Comparison of ENCODE assay signal across 22 cellular contexts in the genomic region with DNA sequence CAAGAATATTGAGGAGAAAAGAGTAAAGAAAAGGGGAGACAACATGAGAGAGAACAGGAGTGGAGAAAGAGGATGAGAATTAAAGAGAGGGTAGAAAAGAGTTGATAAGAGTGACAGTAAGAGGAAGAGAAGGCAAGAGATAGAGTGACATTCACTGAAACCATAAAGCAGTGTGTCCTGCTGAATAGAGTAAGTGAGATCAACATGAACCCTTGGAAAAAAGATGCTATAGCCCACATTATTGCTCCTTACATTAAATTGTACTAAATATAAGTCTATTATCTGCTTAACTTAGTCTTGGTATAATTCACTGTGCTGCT.
"Had no signal": no experiment of that assay in that cellular context is flagged by ENCODE, and none has a peak within 500 bp of the region (broad histone marks: within the 10 kb centered on the region; RNA-seq: fewer than 3 reads in every experiment).

No MANE protein-coding gene starts in this region.

- H3K27ac ChIP-seq: coronary artery, esophagus squamous epithelium, gastrocnemius medialis, left ventricle myocardium inferior, neutrophil, ovary, upper lobe of right lung had no signal

- H3K27me3 ChIP-seq: esophagus squamous epithelium, gastrocnemius medialis, neutrophil, ovary, upper lobe of right lung had no signal

- H3K36me3 ChIP-seq: esophagus squamous epithelium, gastrocnemius medialis, left ventricle myocardium inferior, neutrophil, ovary, upper lobe of right lung had no signal

- DNase-seq: activated CD4-positive, alpha-beta memory T cell treated with anti-CD3 and anti-CD28 coated beads, Interleukin-2, amount 10 ng/mL, durations not matched to agents 7 days and 5 days; activated CD4-positive, alpha-beta T cell treated with anti-CD3 and anti-CD28 coated beads, Interleukin-2, amount 10 ng/mL, durations not matched to agents 24 days and 14 days; activated CD8-positive, alpha-beta memory T cell treated with anti-CD3 and anti-CD28 coated beads, Interleukin-2, amount 10 ng/mL, durations not matched to agents 7 days and 5 days; activated effector memory CD4-positive, alpha-beta T cell treated with anti-CD3 and anti-CD28 coated beads, Interleukin-2, amount 50 U/mL, for 16 hours; activated naive CD4-positive, alpha-beta T cell treated with anti-CD3 and anti-CD28 coated beads, Interleukin-2, amount 10 ng/mL, durations not matched to agents 7 days and 5 days; activated T-cell treated with anti-CD3 and anti-CD28 coated beads for 4 hours; amygdala; cerebellar nuclear complex; esophagus squamous epithelium; gastrocnemius medialis; head of caudate nucleus; hypothalamus; left ventricle myocardium inferior; naive thymus-derived CD8-positive, alpha-beta T cell; ovary; right cardiac atrium; stimulated activated CD4-positive, alpha-beta T cell treated with anti-CD3 and anti-CD28 coated beads, Interleukin-1b, Interleukin-23, amount 100 ng/mL, for 48 hours; T1000; upper lobe of right lung had no signal

- H3K27ac Mint-ChIP-seq: activated CD4-positive, alpha-beta memory T cell treated with anti-CD3 and anti-CD28 coated beads, Interleukin-2, amount 10 ng/mL, durations not matched to agents 7 days and 5 days; activated CD4-positive, alpha-beta T cell treated with anti-CD3 and anti-CD28 coated beads, Interleukin-2, amount 10 ng/mL, durations not matched to agents 24 days and 14 days; activated CD8-positive, alpha-beta memory T cell treated with anti-CD3 and anti-CD28 coated beads, Interleukin-2, amount 10 ng/mL, durations not matched to agents 7 days and 5 days; activated naive CD4-positive, alpha-beta T cell treated with anti-CD3 and anti-CD28 coated beads, Interleukin-2, amount 10 ng/mL, durations not matched to agents 7 days and 5 days; naive thymus-derived CD8-positive, alpha-beta T cell; T-helper 1 cell treated with Interleukin-12 subunit alpha and Interleukin-12 subunit beta and Interleukin-4 antibody, amounts not matched to agents 30 μg/mL and 1 μg/mL, for 36 hours had no signal

- H3K4me3 Mint-ChIP-seq: activated CD4-positive, alpha-beta memory T cell treated with anti-CD3 and anti-CD28 coated beads, Interleukin-2, amount 10 ng/mL, durations not matched to agents 7 days and 5 days; activated CD4-positive, alpha-beta T cell treated with anti-CD3 and anti-CD28 coated beads, Interleukin-2, amount 10 ng/mL, durations not matched to agents 24 days and 14 days; activated CD8-positive, alpha-beta memory T cell treated with anti-CD3 and anti-CD28 coated beads, Interleukin-2, amount 10 ng/mL, durations not matched to agents 7 days and 5 days; activated naive CD4-positive, alpha-beta T cell treated with anti-CD3 and anti-CD28 coated beads, Interleukin-2, amount 10 ng/mL, durations not matched to agents 7 days and 5 days; T-helper 1 cell treated with Interleukin-12 subunit alpha and Interleukin-12 subunit beta and Interleukin-4 antibody, amounts not matched to agents 30 μg/mL and 1 μg/mL, for 36 hours had no signal

- H3K4me1 Mint-ChIP-seq: activated CD4-positive, alpha-beta memory T cell treated with anti-CD3 and anti-CD28 coated beads, Interleukin-2, amount 10 ng/mL, durations not matched to agents 7 days and 5 days; activated CD4-positive, alpha-beta T cell treated with anti-CD3 and anti-CD28 coated beads, Interleukin-2, amount 10 ng/mL, durations not matched to agents 24 days and 14 days; activated CD8-positive, alpha-beta memory T cell treated with anti-CD3 and anti-CD28 coated beads, Interleukin-2, amount 10 ng/mL, durations not matched to agents 7 days and 5 days; activated naive CD4-positive, alpha-beta T cell treated with anti-CD3 and anti-CD28 coated beads, Interleukin-2, amount 10 ng/mL, durations not matched to agents 7 days and 5 days had no signal

- H3K36me3 Mint-ChIP-seq: activated CD8-positive, alpha-beta memory T cell treated with anti-CD3 and anti-CD28 coated beads, Interleukin-2, amount 10 ng/mL, durations not matched to agents 7 days and 5 days; activated naive CD4-positive, alpha-beta T cell treated with anti-CD3 and anti-CD28 coated beads, Interleukin-2, amount 10 ng/mL, durations not matched to agents 7 days and 5 days had no signal

- H3K27me3 Mint-ChIP-seq: activated CD4-positive, alpha-beta memory T cell treated with anti-CD3 and anti-CD28 coated beads, Interleukin-2, amount 10 ng/mL, durations not matched to agents 7 days and 5 days; activated CD4-positive, alpha-beta T cell treated with anti-CD3 and anti-CD28 coated beads, Interleukin-2, amount 10 ng/mL, durations not matched to agents 24 days and 14 days; activated CD8-positive, alpha-beta memory T cell treated with anti-CD3 and anti-CD28 coated beads, Interleukin-2, amount 10 ng/mL, durations not matched to agents 7 days and 5 days; activated naive CD4-positive, alpha-beta T cell treated with anti-CD3 and anti-CD28 coated beads, Interleukin-2, amount 10 ng/mL, durations not matched to agents 7 days and 5 days had no signal

- H3K4me1 ChIP-seq: gastrocnemius medialis, left ventricle myocardium inferior, upper lobe of right lung had no signal

- H3K9me3 ChIP-seq: gastrocnemius medialis, neutrophil, ovary had no signal

- ATAC-seq: activated CD8-positive, alpha-beta memory T cell treated with anti-CD3 and anti-CD28 coated beads, Interleukin-2, amount 10 ng/mL, durations not matched to agents 7 days and 5 days; gastrocnemius medialis; naive thymus-derived CD8-positive, alpha-beta T cell; right cardiac atrium; upper lobe of right lung had no signal
